ENCODE assay signal across 8 cellular contexts in the genomic region with DNA sequence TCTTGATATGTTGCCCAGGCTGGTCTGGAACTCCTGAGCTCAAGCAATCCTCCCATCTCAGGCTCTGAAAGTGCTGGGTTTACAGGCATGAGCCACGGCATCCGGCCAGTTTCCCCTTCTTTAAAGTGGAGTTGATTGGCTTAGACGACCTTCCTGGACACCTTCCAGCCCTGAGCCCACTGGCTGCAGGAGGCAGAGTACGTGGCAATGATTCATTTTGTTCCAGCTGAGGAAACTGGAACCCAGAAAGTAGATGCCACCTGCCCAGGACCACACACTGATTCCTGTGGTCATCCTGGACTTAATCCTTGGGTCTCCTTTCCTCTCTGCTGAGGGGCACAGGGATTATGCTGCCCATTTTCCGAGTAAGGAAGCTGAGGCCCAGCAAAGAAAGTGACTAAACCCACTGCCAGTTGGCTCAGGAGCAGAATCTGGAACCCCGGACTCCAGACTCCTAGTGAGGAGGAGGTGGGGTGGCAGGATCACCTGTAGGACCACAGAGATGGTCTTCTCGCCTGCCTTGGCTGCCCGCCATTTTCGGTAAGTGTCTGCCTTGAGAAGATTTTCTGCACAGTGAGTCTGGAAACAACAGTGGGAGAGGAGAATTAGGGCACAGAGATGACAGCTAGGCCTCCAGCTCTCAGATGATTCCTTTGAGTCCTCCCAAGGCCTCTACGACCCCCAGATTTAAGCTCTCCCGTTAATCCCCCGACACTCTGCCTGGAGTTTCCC. TPM values are rescaled to one million over a fixed set of nuclear protein-coding genes. Genes with fewer than 3 reads are reported as not detected.
DNase-seq lines count a peak whose midpoint lies in the region; ATAC-seq and TF ChIP-seq lines count a peak whose summit lies in the region.

No MANE protein-coding gene starts in this region.

- H3K27me3 ChIP-seq in hepatocyte (no peaks in the 10 kb centered on the region), spleen (replicated peaks in 1 of 7) (no peaks in the 10 kb centered on the region)

- peak overlapping the region; percentile 84 for H2AFZ ChIP-seq in hepatocyte

- H3K9me3 ChIP-seq in hepatocyte (ENCODE audit: low read depth) (no peaks in the 10 kb centered on the region), spleen (no peaks in the 10 kb centered on the region)

- TF ChIP-seq POLR2A in spleen (IDR thresholded peaks at IDR 0.05): no peak

- 53% methylated on average over 12 of the region's 12 CpGs for WGBS in hepatocyte (ENCODE audit: low lambda C conversion rate, missing lambda C conversion rate)
- WGBS in spleen, 5 donors: 29 to 41% (median 32%) methylated on average over 12 of the region's 12 CpGs

- H3K79me2 ChIP-seq in hepatocyte: peaks cover 36% of the 10 kb centered on the region

- intact Hi-C loops in spleen (cut with DNase I; ENCODE audit: low total_unique reads): no loop called here

- no peaks in the 10 kb centered on the region for H3K27me3 Mint-ChIP-seq in activated T-cell treated with anti-CD3 and anti-CD28 coated beads, Interleukin-2, amount 50 U/mL, for 4 hours (ENCODE audit: low read depth)

- peaks cover 12% of the 10 kb centered on the region for H3K36me3 Mint-ChIP-seq in activated T-cell treated with anti-CD3 and anti-CD28 coated beads, Interleukin-2, amount 50 U/mL, for 4 hours (ENCODE audit: insufficient read depth)

- no peak for TF ChIP-seq CTCF in WI38 (IDR thresholded peaks at IDR 0.05; ENCODE audit: low read depth, low read length)
- no peak for TF ChIP-seq CTCF in hepatocyte (IDR thresholded peaks at IDR 0.05; ENCODE audit: poor library complexity)
- TF ChIP-seq CTCF in spleen (IDR thresholded peaks at IDR 0.05 in 8 of 11, conservative IDR thresholded peaks at IDR 0.05 in 3 of 11): no peak

- peaks cover 40% of the 10 kb centered on the region for H3K4me1 Mint-ChIP-seq in activated T-cell treated with anti-CD3 and anti-CD28 coated beads, Interleukin-2, amount 50 U/mL, for 4 hours (ENCODE audit: low read depth)

- peak overlapping the region; percentile 83 for H3K27ac ChIP-seq in hepatocyte
- peak overlapping the region; percentile 62 to 93 (median 86) for H3K27ac ChIP-seq in spleen

- peak overlapping the region; percentile 75 for H3K4me2 ChIP-seq in hepatocyte

- H3K36me3 ChIP-seq in hepatocyte (replicated peaks; ENCODE audit: insufficient read depth, low read depth) (no peaks in the 10 kb centered on the region), spleen (peaks cover 0 to 38% (median 3%) of the 10 kb centered on the region in 6 donors)

- H3K9me2 ChIP-seq in hepatocyte (replicated peaks; ENCODE audit: insufficient read depth): no peaks in the 10 kb centered on the region

- H4K20me1 ChIP-seq in hepatocyte (ENCODE audit: insufficient read depth, poor library complexity, severe bottlenecking): no peaks in the 10 kb centered on the region

- no peak for ATAC-seq in activated T-cell treated with anti-CD3 and anti-CD28 coated beads, Interleukin-2, amount 50 U/mL, for 4 hours
- ATAC-seq in GM18870 (IDR thresholded peaks at IDR 0.05; ENCODE audit: unreplicated experiment): no peak

- no peaks in the 10 kb centered on the region for H3K9me3 Mint-ChIP-seq in activated T-cell treated with anti-CD3 and anti-CD28 coated beads, Interleukin-2, amount 50 U/mL, for 4 hours

- DNase-seq in activated T-cell treated with anti-CD3 and anti-CD28 coated beads, Interleukin-2, amount 50 U/mL, for 4 hours: no peak
- no peak for DNase-seq in activated T-cell treated with anti-CD3 and anti-CD28 coated beads, Interleukin-2, amount 50 U/mL, for 48 hours
- DNase-seq in hepatocyte (ENCODE audit: low spot score) (no peak), spleen (no peak), islet precursor cell (no peak), NCI-H345 treated with DMSO at 0.1 percent for 48 hours (lab: John Stamatoyannopoulos, UW; ENCODE audit: unreplicated experiment) (no peak)

- H3K4me3 Mint-ChIP-seq in activated T-cell treated with anti-CD3 and anti-CD28 coated beads, Interleukin-2, amount 50 U/mL, for 4 hours: peak overlapping the region; percentile 95

- H3K4me3 ChIP-seq in WI38 (ENCODE audit: low read depth, low read length): peak overlapping the region; percentile 95
- H3K4me3 ChIP-seq in hepatocyte: peak overlapping the region; percentile 50
- peak overlapping the region; percentile 61 to 93 (median 75) for H3K4me3 ChIP-seq in spleen

- H3K4me1 ChIP-seq in hepatocyte (ENCODE audit: insufficient read depth) (peaks cover 8% of the 10 kb centered on the region), spleen (peaks cover 9 to 72% (median 36%) of the 10 kb centered on the region in 6 donors)

RNA-seq across cellular contexts. Expression of a gene that starts 0.7 kb away (rescaled TPM):
- 10 to 100 TPM; 21.0 to 24.2 (median 23.1) TPM for total RNA-seq in activated T-cell treated with anti-CD3 and anti-CD28 coated beads, Interleukin-2, amount 50 U/mL, for 4 hours
- total RNA-seq in hepatocyte (27.8 and 34.3 TPM in 2 replicates), spleen (10 to 100 TPM; 23.6 to 32.0 (median 26.0) TPM)
- polyA plus RNA-seq in hepatocyte (27.3 and 27.8 TPM in 2 replicates), spleen (10 to 100 TPM; 16.0 to 19.0 (median 16.4) TPM)

RNA-seq across cellular contexts. Expression of a gene that starts 1.0 kb away (rescaled TPM):
- total RNA-seq in activated T-cell treated with anti-CD3 and anti-CD28 coated beads, Interleukin-2, amount 50 U/mL, for 4 hours: 1 to 10 TPM; 1.3 to 2.5 (median 2.2) TPM
- 4.7 and 11.4 TPM in 2 replicates for total RNA-seq in hepatocyte
- 4.5 and 4.6 TPM in 2 replicates for polyA plus RNA-seq in hepatocyte
- 1 to 10 TPM; 2.0 to 8.7 (median 4.3) TPM for total RNA-seq in spleen
- polyA plus RNA-seq in spleen: 10 to 100 TPM in 1 of 3 donors, 1 to 10 TPM in 2; 6.9 to 10.5 (median 9.6) TPM

RNA-seq across cellular contexts. Expression of a gene that starts 21.3 kb away (rescaled TPM):
- 10 to 100 TPM; 31.7 to 38.2 (median 33.5) TPM for total RNA-seq in activated T-cell treated with anti-CD3 and anti-CD28 coated beads, Interleukin-2, amount 50 U/mL, for 4 hours
- 26.0 and 26.2 TPM in 2 replicates for total RNA-seq in hepatocyte
- 9.6 and 14.4 TPM in 2 replicates for polyA plus RNA-seq in hepatocyte
- 10 to 100 TPM; 16.5 to 25.9 (median 20.9) TPM for total RNA-seq in spleen
- polyA plus RNA-seq in spleen: 1 to 10 TPM; 3.1 to 3.9 (median 3.8) TPM

RNA-seq across cellular contexts. Expression of a gene that starts 21.8 kb away (rescaled TPM):
- 10 to 100 TPM; 16.6 to 22.3 (median 18.5) TPM for total RNA-seq in activated T-cell treated with anti-CD3 and anti-CD28 coated beads, Interleukin-2, amount 50 U/mL, for 4 hours
- total RNA-seq in hepatocyte (12.8 and 16.2 TPM in 2 replicates), spleen (10 to 100 TPM in 5 of 7 donors, 1 to 10 TPM in 2; 8.1 to 12.9 (median 11.5) TPM)
- polyA plus RNA-seq in hepatocyte (16.1 and 18.1 TPM in 2 replicates), spleen (10 to 100 TPM in 1 of 3 donors, 1 to 10 TPM in 2; 6.9 to 14.7 (median 9.8) TPM)

RNA-seq across cellular contexts. Expression of a gene that starts 37.3 kb away (rescaled TPM):
- total RNA-seq in activated T-cell treated with anti-CD3 and anti-CD28 coated beads, Interleukin-2, amount 50 U/mL, for 4 hours: under 1 TPM; 0.25 to 0.87 (median 0.30) TPM
- total RNA-seq in hepatocyte (0.27 TPM in 1 of 2 replicates, not detected in the other), spleen (under 1 TPM; 0.32 to 0.94 (median 0.40) TPM)
- polyA plus RNA-seq in hepatocyte (0.24 and 0.79 TPM in 2 replicates), spleen (under 1 TPM; 0.26 to 0.54 (median 0.52) TPM)
